30 cellular contexts compared by ENCODE assay signal in the genomic region with DNA sequence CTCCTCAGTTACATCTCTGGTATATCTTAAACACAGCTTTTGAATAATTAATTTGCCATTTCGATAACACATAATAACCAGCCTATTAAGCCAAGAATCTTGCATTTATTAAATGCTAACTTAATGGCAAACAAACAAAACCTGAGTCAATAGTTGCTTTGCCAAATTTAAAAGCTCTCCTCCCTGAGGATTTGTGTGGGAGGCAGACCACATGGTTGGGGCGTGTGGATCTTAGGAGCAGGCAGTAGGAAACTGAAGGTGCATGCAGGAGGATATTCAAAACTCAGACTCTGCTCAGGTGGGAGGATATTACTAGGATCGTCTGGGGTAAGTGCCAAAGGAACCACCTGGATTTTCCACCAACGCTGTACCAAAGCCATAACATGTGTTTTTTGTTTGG. TPM values are rescaled to one million over a fixed set of nuclear protein-coding genes. Genes with fewer than 3 reads are reported as not detected.
"Had no signal": no experiment of that assay in that cellular context is flagged by ENCODE, and none has a peak within 500 bp of the region (broad histone marks: within the 10 kb centered on the region; RNA-seq: fewer than 3 reads in every experiment).

No MANE protein-coding gene starts in this region.

- DNase-seq: activated CD4-positive, alpha-beta T cell treated with anti-CD3 and anti-CD28 coated beads for 48 hours; activated CD4-positive, alpha-beta T cell treated with anti-CD3 and anti-CD28 coated beads, Interleukin-2, amount 50 U/mL, for 48 hours; activated CD8-positive, alpha-beta memory T cell treated with anti-CD3 and anti-CD28 coated beads for 24 hours; activated effector memory CD4-positive, alpha-beta T cell treated with Interleukin-2 at 50 U/mL for 16 hours; activated naive CD4-positive, alpha-beta T cell treated with Interleukin-2 at 50 U/mL for 16 hours; dermis blood vessel endothelial cell; effector CD4-positive, alpha-beta T cell; gastrocnemius medialis; glutamatergic neuron; islet precursor cell; left ventricle myocardium inferior; mucosa of descending colon; ovary; retina; sigmoid colon; small intestine; stimulated activated CD4-positive, alpha-beta T cell treated with anti-CD3 and anti-CD28 coated beads, Interleukin-4, amount 100 ng/mL, for 4 hours; stimulated activated CD8-positive, alpha-beta memory T cell treated with anti-CD3 and anti-CD28 coated beads, Interleukin-4, amount 100 ng/mL, for 48 hours; stomach; T-helper 17 cell; T1000; thyroid gland; WERI-Rb-1 had no signal

- ATAC-seq: activated CD4-positive, CD25-positive, alpha-beta regulatory T cell treated with anti-CD3 and anti-CD28 coated beads, Interleukin-2, amount 50 U/mL, for 24 hours; gastrocnemius medialis; mucosa of descending colon; natural killer cell treated with Interleukin-12 subunit alpha and Interleukin-12 subunit beta and Interleukin-15 and Interleukin-18, amount 100 ng/mL, for 72 hours; stimulated activated memory B cell treated with anti-CD40 and anti-IgM and Interleukin-4, amounts not matched to agents 10 μg/mL and 1 μg/mL and 100 μg/mL, for 72 hours; T-helper 17 cell had no signal

- H3K4me3 ChIP-seq: esophagus muscularis mucosa, gastrocnemius medialis, hepatocyte, left ventricle myocardium inferior, lung, mucosa of descending colon, ovary, prostate gland, sigmoid colon, stomach, thyroid gland had no signal

RNA-seq across cellular contexts. Expression of gene FJX1, which starts 17.8 kb away (rescaled TPM):
- total RNA-seq: T-helper 17 cell had no signal
